In genomic region chr6:137136065-137136464, GRCh38 we compare ENCODE assay signal across 19 cellular contexts. TPM values are rescaled to one million over a fixed set of nuclear protein-coding genes. Genes with fewer than 3 reads are reported as not detected.
DNase-seq lines count a peak whose midpoint lies in the region; ATAC-seq and TF ChIP-seq lines count a peak whose summit lies in the region.
"Had no signal": no experiment of that assay in that cellular context is flagged by ENCODE, and none has a peak within 500 bp of the region (broad histone marks: within the 10 kb centered on the region; RNA-seq: fewer than 3 reads in every experiment).

No MANE protein-coding gene starts in this region.

- no peak for TF ChIP-seq EP300 in stomach (IDR thresholded peaks at IDR 0.05)

- no peaks in the 10 kb centered on the region for H3K4me1 ChIP-seq in RWPE2 (ENCODE audit: insufficient read depth, poor library complexity, severe bottlenecking)
- H3K4me1 ChIP-seq in stomach: no peaks in the 10 kb centered on the region
- H3K4me1 ChIP-seq: parathyroid adenoma had no signal

- TF ChIP-seq POLR2A in stomach (IDR thresholded peaks at IDR 0.05): no peak

- peak; percentile 32 for TF ChIP-seq CTCF in AG09309 (IDR thresholded peaks at IDR 0.05; ENCODE audit: control insufficient read depth, insufficient read depth, low read depth, low read length, missing control alignments)
- peak; percentile 62 for TF ChIP-seq CTCF in RWPE2 (IDR thresholded peaks at IDR 0.05; ENCODE audit: poor library complexity, severe bottlenecking)
- TF ChIP-seq CTCF in stomach (IDR thresholded peaks at IDR 0.05): no peak
- TF ChIP-seq CTCF in activated CD8-positive, alpha-beta T cell treated with anti-CD3 and anti-CD28 coated beads for 36 hours (IDR thresholded peaks at IDR 0.05): no peak

- H3K27ac ChIP-seq in RWPE2 (ENCODE audit: poor library complexity, severe bottlenecking) (no peak overlapping the region), stomach (no peak overlapping the region)
- H3K27ac ChIP-seq: parathyroid adenoma had no signal

- CTCF ChIA-PET in activated CD8-positive, alpha-beta T cell treated with anti-CD3 and anti-CD28 coated beads for 36 hours (lab: Charles Lee): no interaction called here

- peaks cover 9% of the 10 kb centered on the region for H3K27me3 Mint-ChIP-seq in activated CD8-positive, alpha-beta T cell treated with anti-CD3 and anti-CD28 coated beads for 36 hours
- H3K27me3 Mint-ChIP-seq: stimulated activated memory B cell treated with anti-CD40 and anti-IgM and Interleukin-4, amounts not matched to agents 10 μg/mL and 1 μg/mL and 100 μg/mL, for 72 hours had no signal

- H3K4me3 ChIP-seq in AG09309 (ENCODE audit: control insufficient read depth, low read depth, low read length) (no peak overlapping the region), RWPE2 (ENCODE audit: severe bottlenecking) (no peak overlapping the region), stomach (no peak overlapping the region)

- H3K9me3 ChIP-seq in RWPE2 (ENCODE audit: severe bottlenecking) (no peaks in the 10 kb centered on the region), stomach (peaks cover 0 to 16% (median 15%) of the 10 kb centered on the region in 4 donors)

- no peak for ATAC-seq in RWPE2 (ENCODE audit: low read depth)
- ATAC-seq in HG02840 (IDR thresholded peaks at IDR 0.05; ENCODE audit: low FRiP score, unreplicated experiment): no peak
- no peak for ATAC-seq in HG03280 (IDR thresholded peaks at IDR 0.05; ENCODE audit: unreplicated experiment)
- no peak for ATAC-seq in activated CD8-positive, alpha-beta T cell treated with anti-CD3 and anti-CD28 coated beads for 36 hours
- ATAC-seq: activated CD4-positive, CD25-positive, alpha-beta regulatory T cell treated with anti-CD3 and anti-CD28 coated beads, Interleukin-2, amount 50 U/mL, for 24 hours; activated naive CD8-positive, alpha-beta T cell treated with anti-CD3 and anti-CD28 coated beads, Interleukin-2, amount 50 U/mL, for 24 hours; effector memory CD8-positive, alpha-beta T cell; stimulated activated memory B cell treated with anti-CD40 and anti-IgM and Interleukin-4, amounts not matched to agents 10 μg/mL and 1 μg/mL and 100 μg/mL, for 72 hours had no signal

- H3K9me3 Mint-ChIP-seq in activated CD8-positive, alpha-beta T cell treated with anti-CD3 and anti-CD28 coated beads for 36 hours: peaks cover 9% of the 10 kb centered on the region
- H3K9me3 Mint-ChIP-seq: effector memory CD8-positive, alpha-beta T cell had no signal

- H3K27me3 ChIP-seq in RWPE2 (ENCODE audit: insufficient read depth, poor library complexity, severe bottlenecking): no peaks in the 10 kb centered on the region
- no peaks in the 10 kb centered on the region for H3K27me3 ChIP-seq in stomach

- no peaks in the 10 kb centered on the region for H3K36me3 ChIP-seq in RWPE2 (ENCODE audit: low read depth)
- no peaks in the 10 kb centered on the region for H3K36me3 ChIP-seq in stomach

- H3K4me3 Mint-ChIP-seq in activated CD8-positive, alpha-beta T cell treated with anti-CD3 and anti-CD28 coated beads for 36 hours: no peak overlapping the region
- H3K4me3 Mint-ChIP-seq: activated naive CD8-positive, alpha-beta T cell treated with anti-CD3 and anti-CD28 coated beads, Interleukin-2, amount 50 U/mL, for 24 hours; CD8-positive, alpha-beta memory T cell; effector memory CD8-positive, alpha-beta T cell; stimulated activated memory B cell treated with anti-CD40 and anti-IgM and Interleukin-4, amounts not matched to agents 10 μg/mL and 1 μg/mL and 100 μg/mL, for 72 hours had no signal

- WGBS in stomach, 5 donors: 61 to 81% (median 67%) methylated on average over 1 of the region's 1 CpG

- POLR2A ChIA-PET in activated CD8-positive, alpha-beta T cell treated with anti-CD3 and anti-CD28 coated beads for 36 hours (lab: Charles Lee): no interaction called here

- no peaks in the 10 kb centered on the region for H3K4me1 Mint-ChIP-seq in activated CD8-positive, alpha-beta T cell treated with anti-CD3 and anti-CD28 coated beads for 36 hours (ENCODE audit: low read depth)
- H3K4me1 Mint-ChIP-seq: activated naive CD8-positive, alpha-beta T cell treated with anti-CD3 and anti-CD28 coated beads, Interleukin-2, amount 50 U/mL, for 24 hours; CD8-positive, alpha-beta memory T cell; stimulated activated memory B cell treated with anti-CD40 and anti-IgM and Interleukin-4, amounts not matched to agents 10 μg/mL and 1 μg/mL and 100 μg/mL, for 72 hours had no signal

- intact Hi-C loops in stomach (cut with DNase I; ENCODE audit: low total_unique reads): no loop called here
- intact Hi-C loops in activated CD8-positive, alpha-beta T cell treated with anti-CD3 and anti-CD28 coated beads for 36 hours (cut with micrococcal nuclease): no loop called here

- no peak overlapping the region for H3K27ac Mint-ChIP-seq in activated CD8-positive, alpha-beta T cell treated with anti-CD3 and anti-CD28 coated beads for 36 hours
- H3K27ac Mint-ChIP-seq: activated naive CD8-positive, alpha-beta T cell treated with anti-CD3 and anti-CD28 coated beads, Interleukin-2, amount 50 U/mL, for 24 hours; CD8-positive, alpha-beta memory T cell; effector memory CD8-positive, alpha-beta T cell; stimulated activated memory B cell treated with anti-CD40 and anti-IgM and Interleukin-4, amounts not matched to agents 10 μg/mL and 1 μg/mL and 100 μg/mL, for 72 hours had no signal

- no peaks in the 10 kb centered on the region for H3K36me3 Mint-ChIP-seq in activated CD8-positive, alpha-beta T cell treated with anti-CD3 and anti-CD28 coated beads for 36 hours (ENCODE audit: low read depth)
- H3K36me3 Mint-ChIP-seq: stimulated activated memory B cell treated with anti-CD40 and anti-IgM and Interleukin-4, amounts not matched to agents 10 μg/mL and 1 μg/mL and 100 μg/mL, for 72 hours had no signal

- DNase-seq in AG09309 (ENCODE audit: low read depth): no peak
- peak; percentile 11 for DNase-seq in HCEC 1CT
- DNase-seq in RWPE2 (ENCODE audit: low spot score): no peak
- peak; percentile 60 for DNase-seq in fibroblast of peridontal ligament (ENCODE audit: extremely low read depth)
- DNase-seq in stomach: no peak
- DNase-seq in activated CD8-positive, alpha-beta T cell treated with anti-CD3 and anti-CD28 coated beads for 36 hours: no peak
- DNase-seq: activated naive CD8-positive, alpha-beta T cell treated with anti-CD3 and anti-CD28 coated beads, Interleukin-2, amount 50 U/mL, for 24 hours; activated T-cell treated with anti-CD3 and anti-CD28 coated beads for 4 hours; CD8-positive, alpha-beta memory T cell; effector memory CD8-positive, alpha-beta T cell; NCI-H1105 treated with DMSO at 0.1 percent for 48 hours; NCI-H510A; SHP77 had no signal

RNA-seq across cellular contexts. Expression of gene IL22RA2, which starts 37.4 kb away (rescaled TPM):
- not detected for total RNA-seq in stomach
- polyA plus RNA-seq in stomach: under 1 TPM in 1 of 3 donors, not detected in 2; 0.05 TPM
- total RNA-seq in activated CD8-positive, alpha-beta T cell treated with anti-CD3 and anti-CD28 coated beads for 36 hours: not detected
- total RNA-seq: CD8-positive, alpha-beta memory T cell; mesenteric fat pad had no signal
- polyA plus RNA-seq: CD8-positive, alpha-beta memory T cell had no signal

Comparison
In these comparisons a context has a peak if more than half of its experiments do, and no peak if none do; other contexts are left out.
1. DNase-seq: peak in HCEC 1CT (single experiment) and fibroblast of peridontal ligament (single experiment); none in AG09309 (single experiment), RWPE2 (single experiment), stomach (single experiment) and activated CD8-positive, alpha-beta T cell treated with anti-CD3 and anti-CD28 coated beads for 36 hours (single experiment).
2. CTCF ChIP-seq: peak in AG09309 (single experiment) and RWPE2 (single experiment); none in stomach (0 of 7) and activated CD8-positive, alpha-beta T cell treated with anti-CD3 and anti-CD28 coated beads for 36 hours (single experiment).